Comparison of ENCODE assay signal across 8 cellular contexts in genomic region chr5:141734501-141735231, GRCh38. TPM values are rescaled to one million over a fixed set of nuclear protein-coding genes. Genes with fewer than 3 reads are reported as not detected.
DNase-seq lines count a peak whose midpoint lies in the region; ATAC-seq and TF ChIP-seq lines count a peak whose summit lies in the region.

No MANE protein-coding gene starts in this region.

- no peaks in the 10 kb centered on the region for H3K79me2 ChIP-seq in smooth muscle cell (ENCODE audit: low read depth)

- intact Hi-C loops in IMR-90 (cut with micrococcal nuclease) (no loop called here), ascending aorta (cut with DNase I) (no loop called here)

- TF ChIP-seq CTCF in IMR-90 (conservative IDR thresholded peaks at IDR 0.05; ENCODE audit: low read depth, low read length): no peak
- no peak for TF ChIP-seq CTCF in smooth muscle cell (IDR thresholded peaks at IDR 0.05; ENCODE audit: borderline replicate concordance, insufficient read depth, poor library complexity, severe bottlenecking)
- no peak for TF ChIP-seq CTCF in ascending aorta (IDR thresholded peaks at IDR 0.05)

- no peak overlapping the region for H4K91ac ChIP-seq in IMR-90 (ENCODE audit: insufficient read depth, low read depth, low read length)

- H3K23ac ChIP-seq in IMR-90 (ENCODE audit: low read depth, low read length): no peak overlapping the region

- H3K18ac ChIP-seq in IMR-90 (ENCODE audit: low read depth, low read length): no peak overlapping the region

- H3K4me1 ChIP-seq in IMR-90 (ENCODE audit: control insufficient read depth, insufficient read depth, low read length): no peaks in the 10 kb centered on the region
- no peaks in the 10 kb centered on the region for H3K4me1 ChIP-seq in smooth muscle cell (ENCODE audit: low read depth)
- H3K4me1 ChIP-seq in ascending aorta: no peaks in the 10 kb centered on the region

- H2AK5ac ChIP-seq in IMR-90 (ENCODE audit: low read depth, low read length): no peak overlapping the region

- in situ Hi-C loops in IMR-90 (cut with MboI; ENCODE audit: low sequenced_read_pairs): no loop called here

- no peak overlapping the region for H3K14ac ChIP-seq in IMR-90 (replicated peaks; ENCODE audit: low read depth, low read length)

- no peak overlapping the region for H2BK120ac ChIP-seq in IMR-90 (ENCODE audit: low read depth, low read length)

- TF ChIP-seq POLR2A in IMR-90 (IDR thresholded peaks at IDR 0.05; ENCODE audit: low read depth, low read length): no peak

- no peaks in the 10 kb centered on the region for H3K9me3 ChIP-seq in IMR-90 (ENCODE audit: control insufficient read depth, insufficient read depth, low read length)
- no peaks in the 10 kb centered on the region for H3K9me3 ChIP-seq in smooth muscle cell (replicated peaks; ENCODE audit: low read depth)
- no peaks in the 10 kb centered on the region for H3K9me3 ChIP-seq in ascending aorta

- H2AFZ ChIP-seq in IMR-90 (replicated peaks; ENCODE audit: low read length, poor library complexity) (no peak overlapping the region), smooth muscle cell (ENCODE audit: low read depth) (no peak overlapping the region)

- CTCF ChIA-PET in IMR-90 (lab: Yijun Ruan, JAX): no interaction called here

- no peak overlapping the region for H2BK5ac ChIP-seq in IMR-90 (ENCODE audit: low read depth, low read length, poor library complexity, severe bottlenecking)

- H3K4me2 ChIP-seq in IMR-90 (ENCODE audit: low read depth, low read length): no peak overlapping the region
- no peak overlapping the region for H3K4me2 ChIP-seq in smooth muscle cell

- H3K9ac ChIP-seq in IMR-90 (ENCODE audit: low read depth, low read length): no peak overlapping the region
- no peak overlapping the region for H3K9ac ChIP-seq in smooth muscle cell (ENCODE audit: low read depth)

- H3K36me3 ChIP-seq in IMR-90 (ENCODE audit: control insufficient read depth, insufficient read depth, low read length) (no peaks in the 10 kb centered on the region), smooth muscle cell (ENCODE audit: low read depth) (no peaks in the 10 kb centered on the region), ascending aorta (no peaks in the 10 kb centered on the region)

- no peak overlapping the region for H2BK20ac ChIP-seq in IMR-90 (ENCODE audit: low read depth, low read length)

- dilution Hi-C loops in IMR-90 (cut with HindIII; ENCODE audit: low sequenced_read_pairs, unreplicated experiment): no loop called here

- no TSS peak for BruUV-seq in IMR-90 (replicated peaks; lab: Mats Ljungman, UMichigan)

- H4K5ac ChIP-seq in IMR-90 (ENCODE audit: low read depth, low read length): no peak overlapping the region

- no peak overlapping the region for H3K4ac ChIP-seq in IMR-90 (ENCODE audit: low read depth, low read length)

- H2AK9ac ChIP-seq in IMR-90 (replicated peaks; ENCODE audit: low read depth, low read length, poor library complexity): peak overlapping the region; percentile 7

- peak; percentile 72 for DNase-seq in DMS79 treated with DMSO at 0.1 percent for 48 hours (lab: John Stamatoyannopoulos, UW)
- DNase-seq in IMR-90: peak; percentile 61
- peak; percentile 37 for DNase-seq in epithelial cell of prostate (ENCODE audit: low read depth, low spot score)
- DNase-seq in smooth muscle cell (lab: John Stamatoyannopoulos, UW; ENCODE audit: unreplicated experiment): peak; percentile 11
- DNase-seq in ascending aorta (ENCODE audit: low spot score in 2 of 2): no peak
- no peak for DNase-seq in caudate nucleus (lab: John Stamatoyannopoulos, UW)

- no CpG with 5 or more reads among the region's 4 CpGs for WGBS in IMR-90 (ENCODE audit: extremely low coverage in 2 of 2, insufficient read length in 1 of 2), 2 experiments
- WGBS in smooth muscle cell (ENCODE audit: low lambda C conversion rate): 54% methylated on average over 4 of the region's 4 CpGs

- no peak for TF ChIP-seq RAD21 in IMR-90 (IDR thresholded peaks at IDR 0.05; ENCODE audit: low read length)

- H3K4me3 ChIP-seq in IMR-90 (ENCODE audit: insufficient read depth, low read depth, low read length) (no peak overlapping the region), smooth muscle cell (no peak overlapping the region), ascending aorta (no peak overlapping the region)

- H3K27me3 ChIP-seq in IMR-90 (ENCODE audit: control insufficient read depth, insufficient read depth, low read length) (peaks cover 34% of the 10 kb centered on the region), smooth muscle cell (ENCODE audit: low read depth) (peaks cover 16% of the 10 kb centered on the region), ascending aorta (no peaks in the 10 kb centered on the region)

- no peaks in the 10 kb centered on the region for H3K79me1 ChIP-seq in IMR-90 (ENCODE audit: low read depth in 1 of 2, low read length in 2 of 2)

- no peak overlapping the region for H4K8ac ChIP-seq in IMR-90 (ENCODE audit: low read depth in 2 of 2, low read length in 2 of 2)

- ATAC-seq in IMR-90 (ENCODE audit: low read depth) (peak; percentile 87), SK-N-SH treated with all-trans-retinoic acid at 6 μM for 48 hours (peak; percentile 87), GM19452 (IDR thresholded peaks at IDR 0.05; ENCODE audit: unreplicated experiment) (no peak)

- H3K27ac ChIP-seq in IMR-90 (ENCODE audit: insufficient read depth, low read length) (no peak overlapping the region), epithelial cell of prostate (no peak overlapping the region), smooth muscle cell (ENCODE audit: low read depth) (no peak overlapping the region), ascending aorta (no peak overlapping the region), caudate nucleus (ENCODE audit: low read depth, low read length) (no peak overlapping the region)

- POLR2A ChIA-PET in IMR-90 (lab: Charles Lee; ENCODE audit: unreplicated experiment): no interaction called here

- no peaks in the 10 kb centered on the region for H4K20me1 ChIP-seq in IMR-90 (ENCODE audit: insufficient read depth, low read length)
- no peaks in the 10 kb centered on the region for H4K20me1 ChIP-seq in smooth muscle cell (ENCODE audit: low read depth)

- H3F3A ChIP-seq in smooth muscle cell (ENCODE audit: low read depth): no peaks in the 10 kb centered on the region

- H2BK15ac ChIP-seq in IMR-90 (ENCODE audit: low read depth, low read length): no peak overlapping the region

- H3K9me1 ChIP-seq in IMR-90 (ENCODE audit: insufficient read depth, low read length): no peaks in the 10 kb centered on the region

- no peak overlapping the region for H3K56ac ChIP-seq in IMR-90 (ENCODE audit: extremely low read depth, insufficient read depth, low read length)

TF ChIP-seq in IMR-90, 13 proteins besides CTCF, POLR2A, EP300 and RAD21:
- TF ChIP-seq CEBPB (IDR thresholded peaks at IDR 0.05; ENCODE audit: low read depth, low read length): peak; percentile 48; the same call in 1 of the 2 replicates
- TF ChIP-seq CHD1 (IDR thresholded peaks at IDR 0.05; ENCODE audit: low read depth, low read length): no peak

TF ChIP-seq in SK-N-SH treated with all-trans-retinoic acid at 6 μM for 48 hours, 23 proteins besides CTCF, POLR2A, EP300 and RAD21:
- no peak for TF ChIP-seq TCF4 (CRISPR knock-in tag; IDR thresholded peaks at IDR 0.05; ENCODE audit: borderline replicate concordance)
- TF ChIP-seq ISL1 (CRISPR knock-in tag; IDR thresholded peaks at IDR 0.05): no peak
- no peak for TF ChIP-seq TOX (CRISPR knock-in tag; IDR thresholded peaks at IDR 0.05; ENCODE audit: borderline replicate concordance)
- no peak for TF ChIP-seq BACH2 (CRISPR knock-in tag; IDR thresholded peaks at IDR 0.05; ENCODE audit: borderline replicate concordance)
- TF ChIP-seq RARB (CRISPR knock-in tag; IDR thresholded peaks at IDR 0.05): no peak

RNA-seq across cellular contexts. Expression of gene ARAP3, which starts 52.6 kb away (rescaled TPM):
- total RNA-seq in IMR-90 (2012; rRNA removed): 1.4 and 2.2 TPM in 2 replicates
- 6.6 and 6.9 TPM in 2 replicates for polyA plus RNA-seq in IMR-90 (2012; rRNA removed)
- 3.8 and 4.4 TPM in 2 replicates for polyA plus RNA-seq in IMR-90 (2012; cell fraction: cytosol; rRNA removed)
- 24.9 and 36.4 TPM in 2 replicates for polyA plus RNA-seq in IMR-90 (2012; cell fraction: nucleus; rRNA removed; ENCODE audit: low replicate concordance)
- 4.7 and 9.4 TPM in 2 replicates for total RNA-seq in smooth muscle cell
- 11.1 and 12.9 TPM in 2 replicates for polyA plus RNA-seq in smooth muscle cell
- 55.5 TPM for total RNA-seq in ascending aorta

Comparison
In these comparisons a context has a peak if more than half of its experiments do, and no peak if none do; other contexts are left out.
1. DNase-seq: peak in DMS79 treated with DMSO at 0.1 percent for 48 hours (single experiment), IMR-90 (single experiment), epithelial cell of prostate (single experiment) and smooth muscle cell (single experiment); none in ascending aorta (0 of 2) and caudate nucleus (0 of 61).